ENCODE assay signal across 9 cellular contexts in the genomic region with DNA sequence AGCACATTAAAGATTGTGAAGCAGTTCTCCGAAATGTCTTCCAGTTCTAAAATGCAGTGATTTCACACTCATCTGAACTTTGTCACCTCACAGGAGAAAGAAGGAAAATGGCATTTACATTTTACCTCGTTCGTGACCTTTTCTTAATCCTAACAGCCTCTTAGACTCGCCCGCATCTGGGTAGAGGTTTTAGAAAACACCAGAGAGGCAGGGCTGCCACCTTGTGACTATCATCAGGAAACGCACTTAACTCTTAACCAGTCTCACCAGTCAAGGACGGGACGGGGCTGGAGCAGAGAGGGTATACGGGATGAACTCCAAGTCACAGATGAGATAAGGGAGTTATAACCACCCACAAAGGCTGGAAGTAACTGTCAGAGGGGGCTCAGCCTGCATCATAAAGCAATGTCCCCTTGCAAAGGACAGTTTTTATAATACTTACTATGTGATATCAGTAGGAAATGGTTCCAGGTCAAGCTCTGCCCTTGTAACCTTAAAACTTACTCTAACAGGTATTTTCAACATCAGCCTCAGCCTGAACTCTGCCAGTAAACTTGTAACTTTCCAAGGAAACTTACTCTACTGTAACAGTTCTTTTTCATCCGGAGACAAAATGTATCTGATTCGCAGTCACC. TPM values are rescaled to one million over a fixed set of nuclear protein-coding genes. Genes with fewer than 3 reads are reported as not detected.
DNase-seq lines count a peak whose midpoint lies in the region; ATAC-seq and TF ChIP-seq lines count a peak whose summit lies in the region.
"Had no signal": no experiment of that assay in that cellular context is flagged by ENCODE, and none has a peak within 500 bp of the region (broad histone marks: within the 10 kb centered on the region; RNA-seq: fewer than 3 reads in every experiment).

No MANE protein-coding gene starts in this region.

- H3K4me3 Mint-ChIP-seq in progenitor cell of endocrine pancreas (ENCODE audit: low read depth), result no peak overlapping the region

- no peak overlapping the region for H3K27ac Mint-ChIP-seq in progenitor cell of endocrine pancreas

- peaks cover 10% of the 10 kb centered on the region for H3K27me3 Mint-ChIP-seq in progenitor cell of endocrine pancreas

- no peak overlapping the region for H2AFZ ChIP-seq in fibroblast of lung (ENCODE audit: low read length)

- no peaks in the 10 kb centered on the region for H3K36me3 ChIP-seq in fibroblast of lung (ENCODE audit: control insufficient read depth, insufficient read depth, low read length)

- H3K27ac ChIP-seq in fibroblast of lung (ENCODE audit: insufficient read depth, low read length), result no peak overlapping the region

- no peaks in the 10 kb centered on the region for H4K20me1 ChIP-seq in fibroblast of lung (ENCODE audit: control insufficient read depth, extremely low read depth, insufficient read depth, low read length)

- H3K79me2 ChIP-seq in fibroblast of lung (ENCODE audit: control insufficient read depth, insufficient read depth, low read length), result no peaks in the 10 kb centered on the region

- H3K9me3 ChIP-seq in fibroblast of lung (ENCODE audit: control insufficient read depth, insufficient read depth, low read depth, low read length), result no peaks in the 10 kb centered on the region

- H3K9ac ChIP-seq in fibroblast of lung (ENCODE audit: insufficient read depth, low read length), result no peak overlapping the region

- ATAC-seq in GM19452 (IDR thresholded peaks at IDR 0.05; ENCODE audit: unreplicated experiment) (no peak), HG02678 (IDR thresholded peaks at IDR 0.05; ENCODE audit: unreplicated experiment) (no peak)

- H3K4me1 Mint-ChIP-seq in progenitor cell of endocrine pancreas (ENCODE audit: low read depth), result no peaks in the 10 kb centered on the region

- H3K27me3 ChIP-seq in fibroblast of lung (ENCODE audit: control insufficient read depth, insufficient read depth, low read length), result peaks cover 6% of the 10 kb centered on the region

- no peak overlapping the region for H3K4me2 ChIP-seq in fibroblast of lung (ENCODE audit: extremely low read depth, insufficient read depth, low read length)

- peak; percentile 57 for DNase-seq in CD1c-positive myeloid dendritic cell (ENCODE audit: extremely low spot score)
- DNase-seq in HK-2 (ENCODE audit: unreplicated experiment), result peak; percentile 38
- DNase-seq in NCI-H82 (lab: John Stamatoyannopoulos, UW), result peak; percentile 81
- DNase-seq in activated CD8-positive, alpha-beta memory T cell treated with anti-CD3 and anti-CD28 coated beads, Interleukin-2, amount 50 U/mL, for 24 hours (ENCODE audit: extremely low read depth), result peak; percentile 18
- DNase-seq in fibroblast of lung (ENCODE audit: low read depth in 2 of 2), result peak; percentile 36 to 43
- no peak for DNase-seq in progenitor cell of endocrine pancreas (ENCODE audit: low spot score, unreplicated experiment)
- DNase-seq: right cardiac atrium had no signal

- H3K36me3 Mint-ChIP-seq in progenitor cell of endocrine pancreas (ENCODE audit: insufficient read depth), result no peaks in the 10 kb centered on the region

- H3K4me1 ChIP-seq in fibroblast of lung (ENCODE audit: control insufficient read depth, extremely low read depth, insufficient read depth, low read length), result no peaks in the 10 kb centered on the region

- TF ChIP-seq CTCF in fibroblast of lung (conservative IDR thresholded peaks at IDR 0.05 in 1 of 2, IDR thresholded peaks at IDR 0.05 in 1 of 2; ENCODE audit: low read depth in 1 of 2, low read length in 2 of 2) (peak; percentile 56 to 66), progenitor cell of endocrine pancreas (IDR thresholded peaks at IDR 0.05; ENCODE audit: unreplicated experiment) (peak; percentile 11)

- H3K9me3 Mint-ChIP-seq in progenitor cell of endocrine pancreas (ENCODE audit: low read depth), result peaks cover 17% of the 10 kb centered on the region

- no peak overlapping the region for H3K4me3 ChIP-seq in fibroblast of lung (replicated peaks in 1 of 4; ENCODE audit: control extremely low read depth in 1 of 4, insufficient read depth in 1 of 4, low read depth in 3 of 4, low read length in 4 of 4)

RNA-seq across cellular contexts. Expression of a gene that starts 8.6 kb away (rescaled TPM):
- total RNA-seq in fibroblast of lung (not detected in 2 replicates), progenitor cell of endocrine pancreas (0.19 and 0.31 TPM in 2 replicates)
- not detected in 2 replicates for polyA plus RNA-seq in fibroblast of lung
- polyA plus RNA-seq in fibroblast of lung (2012), result not detected in 2 replicates
- polyA minus RNA-seq in fibroblast of lung (ENCODE audit: low replicate concordance), result not detected in 2 replicates
- polyA plus RNA-seq: right cardiac atrium had no signal

RNA-seq across cellular contexts. Expression of a gene that starts 38.3 kb away (rescaled TPM):
- not detected in 2 replicates for total RNA-seq in fibroblast of lung
- not detected in 2 replicates for polyA plus RNA-seq in fibroblast of lung
- polyA plus RNA-seq in fibroblast of lung (2012), result not detected in 2 replicates
- polyA minus RNA-seq in fibroblast of lung (ENCODE audit: low replicate concordance), result not detected in 2 replicates
- total RNA-seq in progenitor cell of endocrine pancreas, result not detected in 2 replicates
- total RNA-seq: right cardiac atrium had no signal

RNA-seq across cellular contexts. Expression of a gene that starts 49.7 kb away (rescaled TPM):
- total RNA-seq in fibroblast of lung (not detected in 2 replicates), progenitor cell of endocrine pancreas (not detected in 2 replicates)
- not detected in 2 replicates for polyA plus RNA-seq in fibroblast of lung
- not detected in 2 replicates for polyA plus RNA-seq in fibroblast of lung (2012)
- polyA minus RNA-seq in fibroblast of lung (ENCODE audit: low replicate concordance), result not detected in 2 replicates

RNA-seq across cellular contexts. Expression of a gene that starts 58.6 kb away (rescaled TPM):
- total RNA-seq in fibroblast of lung, result not detected in 2 replicates
- polyA plus RNA-seq in fibroblast of lung, result not detected in 2 replicates
- polyA plus RNA-seq in fibroblast of lung (2012), result not detected in 2 replicates
- not detected in 2 replicates for polyA minus RNA-seq in fibroblast of lung (ENCODE audit: low replicate concordance)
- total RNA-seq in progenitor cell of endocrine pancreas, result not detected in 2 replicates
- total RNA-seq: right cardiac atrium had no signal
- polyA plus RNA-seq: right cardiac atrium had no signal
